ENCODE assay signal across 20 cellular contexts in the genomic region with DNA sequence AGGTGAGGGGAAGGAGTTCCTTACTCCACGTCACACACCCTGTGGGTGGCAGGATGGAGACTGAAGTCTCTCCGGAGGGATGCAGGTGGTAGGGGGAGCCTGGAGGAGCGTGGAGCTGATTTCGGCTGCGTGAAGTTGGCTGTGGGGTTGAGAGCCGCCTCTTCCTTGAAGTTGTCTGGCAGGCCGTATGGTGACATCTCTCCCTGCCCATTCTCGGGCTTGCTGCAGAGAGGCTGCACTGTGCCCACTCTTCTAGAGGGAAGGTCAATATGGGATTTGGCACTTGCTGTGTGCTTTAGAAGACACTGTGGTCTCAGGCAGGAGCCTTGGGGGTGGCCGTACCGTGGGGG. TPM values are rescaled to one million over a fixed set of nuclear protein-coding genes. Genes with fewer than 3 reads are reported as not detected.
DNase-seq lines count a peak whose midpoint lies in the region; ATAC-seq, FAIRE-seq and TF ChIP-seq lines count a peak whose summit lies in the region.
"Had no signal": no experiment of that assay in that cellular context is flagged by ENCODE, and none has a peak within 500 bp of the region (broad histone marks: within the 10 kb centered on the region; RNA-seq: fewer than 3 reads in every experiment).

No MANE protein-coding gene starts in this region.

- H3K9me3 ChIP-seq in KOPT-K1 (ENCODE audit: insufficient read depth, low read length, poor library complexity, severe bottlenecking) (no peaks in the 10 kb centered on the region), kidney (ENCODE audit: control insufficient read depth in 1 of 2, low read length in 2 of 2) (no peaks in the 10 kb centered on the region)

- H3K9ac ChIP-seq in kidney (ENCODE audit: low read length in 2 of 2): no peak overlapping the region
- H3K9ac ChIP-seq: BLaER1 treated with 17β-estradiol and CSF1 and Interleukin-3, amounts not matched to agents 10 nM and 100 nM; KMS-11 had no signal

- no peak for TF ChIP-seq CTCF in chondrocyte (IDR thresholded peaks at IDR 0.05)
- TF ChIP-seq CTCF in kidney (IDR thresholded peaks at IDR 0.05; ENCODE audit: borderline replicate concordance, extremely low read depth, insufficient read depth): no peak

- H3K36me3 ChIP-seq in KOPT-K1 (ENCODE audit: insufficient read depth, low read length) (no peaks in the 10 kb centered on the region), kidney (ENCODE audit: control insufficient read depth in 1 of 2, insufficient read depth in 2 of 2, low read length in 2 of 2) (no peaks in the 10 kb centered on the region)
- H3K36me3 ChIP-seq: BLaER1 treated with 17β-estradiol and CSF1 and Interleukin-3, amounts not matched to agents 10 nM and 100 nM had no signal

- peak overlapping the region; percentile 30 for H3K27ac Mint-ChIP-seq in chondrocyte (ENCODE audit: unreplicated experiment)
- H3K27ac Mint-ChIP-seq: CD8-positive, alpha-beta T cell had no signal

- intact Hi-C loops in kidney (cut with DNase I): no loop called here
- intact Hi-C loops in sciatic nerve (cut with DNase I): no loop called here

- ATAC-seq in sciatic nerve (no peak), GM18498 (IDR thresholded peaks at IDR 0.05; ENCODE audit: unreplicated experiment) (no peak)
- ATAC-seq: CD8-positive, alpha-beta T cell; PC-3 had no signal

- DNase-seq in chondrocyte (ENCODE audit: low spot score): no peak
- DNase-seq in kidney: peak; percentile 36
- peak; percentile 50 for DNase-seq in sciatic nerve (ENCODE audit: low spot score)
- no peak for DNase-seq in DMS153 (lab: John Stamatoyannopoulos, UW)
- DNase-seq in hippocampal formation (lab: John Stamatoyannopoulos, UW): no peak
- DNase-seq in activated CD4-positive, alpha-beta T cell treated with anti-CD3 and anti-CD28 coated beads for 1 hour: no peak
- DNase-seq: Calu3; CD8-positive, alpha-beta T cell; DMS53; H7; HFFc6; NCI-H1417 treated with DMSO at 0.1 percent for 48 hours; NCI-H187 treated with DMSO at 0.1 percent for 48 hours; NCI-H345; PC-3; RPMI8226 had no signal

- H3K4me1 Mint-ChIP-seq in chondrocyte (ENCODE audit: low read depth): peaks cover 66% of the 10 kb centered on the region

- no peaks in the 10 kb centered on the region for H3K27me3 Mint-ChIP-seq in chondrocyte (ENCODE audit: low read depth)

- no peaks in the 10 kb centered on the region for H3K4me1 ChIP-seq in kidney (ENCODE audit: control insufficient read depth in 1 of 2, insufficient read depth in 1 of 2, low read depth in 1 of 2, low read length in 2 of 2)

- peak overlapping the region; percentile 54 for H3K27ac ChIP-seq in KOPT-K1 (ENCODE audit: low read depth, low read length, poor library complexity, severe bottlenecking)
- H3K27ac ChIP-seq in kidney (ENCODE audit: low read depth in 2 of 2, low read length in 2 of 2): no peak overlapping the region
- H3K27ac ChIP-seq: KMS-11 had no signal

- no peak overlapping the region for H3K4me3 ChIP-seq in kidney (ENCODE audit: low read length in 2 of 2)
- H3K4me3 ChIP-seq: BLaER1 treated with 17β-estradiol and CSF1 and Interleukin-3, amounts not matched to agents 10 nM and 100 nM had no signal

- H3K36me3 Mint-ChIP-seq in chondrocyte (ENCODE audit: low read depth): no peaks in the 10 kb centered on the region
- H3K36me3 Mint-ChIP-seq: CD8-positive, alpha-beta T cell had no signal

- FAIRE-seq in kidney (lab: Jason Lieb, UNC): no peak

- peaks cover 7% of the 10 kb centered on the region for H3K9me3 Mint-ChIP-seq in chondrocyte (ENCODE audit: low read depth)
- H3K9me3 Mint-ChIP-seq: CD8-positive, alpha-beta T cell; HFFc6 had no signal

- no peak overlapping the region for H3K4me3 Mint-ChIP-seq in chondrocyte (ENCODE audit: unreplicated experiment)
- H3K4me3 Mint-ChIP-seq: CD8-positive, alpha-beta T cell; HFFc6 had no signal

RNA-seq across cellular contexts. Expression of a gene that starts 13.4 kb away (rescaled TPM):
- total RNA-seq in chondrocyte: 284 to 413 TPM (median 394 TPM) in 3 replicates
- 43.4 TPM for total RNA-seq in kidney
- polyA plus RNA-seq in kidney (ENCODE audit: insufficient read depth, low read depth, low replicate concordance): 3.2 TPM
- 236 TPM for total RNA-seq in sciatic nerve
- total RNA-seq: Calu3 had no signal

RNA-seq across cellular contexts. Expression of a gene that starts 55.4 kb away (rescaled TPM):
- total RNA-seq in chondrocyte (10.7 to 16.5 TPM (median 15.2 TPM) in 3 replicates), kidney (28.3 TPM), sciatic nerve (38.8 TPM)
- polyA plus RNA-seq in kidney (ENCODE audit: insufficient read depth, low read depth, low replicate concordance): 43.7 TPM

Comparison
In these comparisons a context has a peak if more than half of its experiments do, and no peak if none do; other contexts are left out.
1. DNase-seq: peak in kidney (single experiment) and sciatic nerve (single experiment); none in chondrocyte (single experiment), DMS153 (single experiment), hippocampal formation (0 of 2) and activated CD4-positive, alpha-beta T cell treated with anti-CD3 and anti-CD28 coated beads for 1 hour (single experiment).